ENCODE assay signal across 18 cellular contexts in the genomic region with DNA sequence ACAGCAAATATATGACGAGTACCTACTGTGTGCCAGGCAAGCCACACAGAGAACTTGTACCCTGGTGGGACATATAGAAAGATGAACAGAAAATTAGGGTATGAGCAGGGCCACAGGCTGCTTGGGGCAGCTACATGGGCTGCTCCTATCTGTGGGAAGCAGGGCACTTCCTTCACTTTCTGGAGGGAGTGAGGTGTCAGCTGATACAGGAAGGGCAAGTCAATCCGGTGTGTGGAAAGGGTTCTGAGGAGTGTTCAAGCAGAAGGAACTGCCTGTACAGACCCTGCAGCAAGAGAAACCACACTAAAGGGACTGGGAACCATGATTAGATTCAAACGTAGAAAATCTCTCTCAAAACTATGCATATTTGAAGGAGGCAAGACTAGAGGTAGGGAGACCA.
"Had no signal": no experiment of that assay in that cellular context is flagged by ENCODE, and none has a peak within 500 bp of the region (broad histone marks: within the 10 kb centered on the region; RNA-seq: fewer than 3 reads in every experiment).

No MANE protein-coding gene starts in this region.

- H3K4me1 ChIP-seq: left lung, right atrium auricular region, stomach, tibial artery had no signal

- ATAC-seq: activated CD8-positive, alpha-beta T cell treated with anti-CD3 and anti-CD28 coated beads for 36 hours; activated naive CD8-positive, alpha-beta T cell treated with anti-CD3 and anti-CD28 coated beads, Interleukin-2, amount 50 U/mL, for 24 hours; activated T-cell treated with anti-CD3 and anti-CD28 coated beads, Interleukin-2, amount 50 U/mL, for 4 hours; left lung; stimulated activated naive B cell treated with anti-CD40 and anti-IgM and Interleukin-4, amounts not matched to agents 10 μg/mL and 1 μg/mL and 100 μg/mL, for 72 hours; T-cell had no signal

- H3K36me3 ChIP-seq: left lung, right atrium auricular region, stomach, tibial artery had no signal

- H3K9me3 ChIP-seq: left lung, right atrium auricular region, stomach, tibial artery had no signal

- H3K4me3 ChIP-seq: left lung, lung, right atrium auricular region, smooth muscle cell, stomach, tibial artery had no signal

- H3K27ac ChIP-seq: epithelial cell of prostate, left lung, right atrium auricular region, stomach, tibial artery had no signal

- DNase-seq: activated B cell treated with CpG ODN at 0.5 μM for 24 hours; activated CD4-positive, alpha-beta T cell treated with anti-CD3 and anti-CD28 coated beads, Interleukin-2, amount 50 U/mL, for 1 hour; activated CD8-positive, alpha-beta T cell treated with anti-CD3 and anti-CD28 coated beads for 36 hours; activated naive CD8-positive, alpha-beta T cell treated with anti-CD3 and anti-CD28 coated beads, Interleukin-2, amount 50 U/mL, for 24 hours; activated T-cell treated with anti-CD3 and anti-CD28 coated beads, Interleukin-2, amount 50 U/mL, for 4 hours; amygdala; caudate nucleus; left lung; mesendoderm; stimulated activated CD4-positive, alpha-beta T cell treated with anti-CD3 and anti-CD28 coated beads, Interleukin-1b, Interleukin-23, amount 100 ng/mL, for 48 hours; stimulated activated naive B cell treated with anti-CD40 and anti-IgM and Interleukin-4, amounts not matched to agents 10 μg/mL and 1 μg/mL and 100 μg/mL, for 72 hours; stomach; T-cell; tibial artery had no signal

- H3K27me3 ChIP-seq: left lung, right atrium auricular region, stomach had no signal
